18 cellular contexts compared by ENCODE assay signal in genomic region chr7:103877565-103877964, GRCh38.
A peak's percentile ranks its signal among the peaks of the same experiment; 100 is the strongest.
DNase-seq lines count a peak whose midpoint lies in the region; ATAC-seq and TF ChIP-seq lines count a peak whose summit lies in the region.
"Had no signal": no experiment of that assay in that cellular context is flagged by ENCODE, and none has a peak within 500 bp of the region (broad histone marks: within the 10 kb centered on the region; RNA-seq: fewer than 3 reads in every experiment).

No MANE protein-coding gene starts in this region.

- H3K4me2 ChIP-seq in SK-N-SH: no peak overlapping the region
- H3K4me2 ChIP-seq: BLaER1 treated with 17β-estradiol and CSF1 and Interleukin-3, amounts not matched to agents 10 nM and 100 nM had no signal

- peaks cover 0 to 4% of the 10 kb centered on the region in 2 experiments; a peak in 2 of 4 replicates for H3K4me1 ChIP-seq in SK-N-SH (ENCODE audit: control insufficient read depth in 1 of 2, insufficient read depth in 2 of 2, low read depth in 1 of 2, low read length in 1 of 2)
- H3K4me1 ChIP-seq: BLaER1 treated with 17β-estradiol and CSF1 and Interleukin-3, amounts not matched to agents 10 nM and 100 nM had no signal

- intact Hi-C loops in activated CD4-positive, alpha-beta T cell treated with anti-CD3 and anti-CD28 coated beads, Interleukin-2, amount 10 ng/mL, durations not matched to agents 24 days and 14 days (cut with micrococcal nuclease): no loop called here

- CTCF ChIA-PET in SK-N-SH (lab: Yijun Ruan, JAX): interaction anchor here (1.1 to 1.6 kb wide), 3 partner anchors 10 to 21 kb away, joined by 3 to 5 read pairs (median 4); no protein-coding TSS in a partner anchor

- TF ChIP-seq EP300 in SK-N-SH (IDR thresholded peaks at IDR 0.05; ENCODE audit: borderline replicate concordance in 1 of 2, low read depth in 1 of 2, low read length in 1 of 2): no peak

- POLR2A ChIA-PET in SK-N-SH (lab: Yijun Ruan, JAX): no interaction called here

- peaks cover 2% of the 10 kb centered on the region for H3K9me3 Mint-ChIP-seq in glutamatergic neuron (ENCODE audit: unreplicated experiment)
- H3K9me3 Mint-ChIP-seq in activated CD4-positive, alpha-beta T cell treated with anti-CD3 and anti-CD28 coated beads, Interleukin-2, amount 10 ng/mL, durations not matched to agents 24 days and 14 days: no peaks in the 10 kb centered on the region

- H3K9me2 ChIP-seq in SK-N-SH: no peaks in the 10 kb centered on the region

- TF ChIP-seq RAD21 in SK-N-SH (IDR thresholded peaks at IDR 0.05; ENCODE audit: low read length): no peak

- H4K20me1 ChIP-seq in SK-N-SH (ENCODE audit: insufficient read depth): no peaks in the 10 kb centered on the region
- H4K20me1 ChIP-seq: BLaER1 treated with 17β-estradiol and CSF1 and Interleukin-3, amounts not matched to agents 10 nM and 100 nM had no signal

- no peaks in the 10 kb centered on the region for H3K36me3 ChIP-seq in brain microvascular endothelial cell (replicated peaks)
- H3K36me3 ChIP-seq in SK-N-SH (replicated peaks in 1 of 2; ENCODE audit: control insufficient read depth in 1 of 2, insufficient read depth in 2 of 2, low read length in 1 of 2): no peaks in the 10 kb centered on the region
- H3K36me3 ChIP-seq: BLaER1 treated with 17β-estradiol and CSF1 and Interleukin-3, amounts not matched to agents 10 nM and 100 nM had no signal

- H3K27me3 Mint-ChIP-seq in glutamatergic neuron (ENCODE audit: unreplicated experiment): no peaks in the 10 kb centered on the region
- H3K27me3 Mint-ChIP-seq in activated CD4-positive, alpha-beta T cell treated with anti-CD3 and anti-CD28 coated beads, Interleukin-2, amount 10 ng/mL, durations not matched to agents 24 days and 14 days: no peaks in the 10 kb centered on the region
- H3K27me3 Mint-ChIP-seq: CD4-positive, CD25-positive, alpha-beta regulatory T cell had no signal

- no peak overlapping the region for H3K27ac ChIP-seq in 22Rv1
- H3K27ac ChIP-seq in brain microvascular endothelial cell: no peak overlapping the region
- H3K27ac ChIP-seq in SK-N-SH (ENCODE audit: low read depth in 2 of 2, low read length in 1 of 2): no peak overlapping the region
- H3K27ac ChIP-seq: BLaER1 treated with 17β-estradiol and CSF1 and Interleukin-3, amounts not matched to agents 10 nM and 100 nM; GM23248 had no signal

- TF ChIP-seq CTCF in 22Rv1 (IDR thresholded peaks at IDR 0.05) (0 out of 2 replicates have a peak, but pooled peaks have one; percentile 10), GM12873 (IDR thresholded peaks at IDR 0.05; ENCODE audit: insufficient read depth, low read depth, low read length, missing control alignments) (peak; percentile 17), brain microvascular endothelial cell (IDR thresholded peaks at IDR 0.05; ENCODE audit: low read depth, low read length, missing control alignments) (peak; percentile 28), glutamatergic neuron (IDR thresholded peaks at IDR 0.05; ENCODE audit: partially characterized antibody, unreplicated experiment) (peak; percentile 19), SK-N-SH (IDR thresholded peaks at IDR 0.05) (no peak; the same call in 1 of the 2 replicates)

- ATAC-seq in HG03442 (IDR thresholded peaks at IDR 0.05; ENCODE audit: unreplicated experiment): no peak

- peaks cover 4% of the 10 kb centered on the region for H3K36me3 Mint-ChIP-seq in glutamatergic neuron (ENCODE audit: unreplicated experiment)
- H3K36me3 Mint-ChIP-seq in activated CD4-positive, alpha-beta T cell treated with anti-CD3 and anti-CD28 coated beads, Interleukin-2, amount 10 ng/mL, durations not matched to agents 24 days and 14 days (ENCODE audit: low read depth): no peaks in the 10 kb centered on the region
- H3K36me3 Mint-ChIP-seq: CD4-positive, CD25-positive, alpha-beta regulatory T cell had no signal

- H3K79me2 ChIP-seq in SK-N-SH (ENCODE audit: insufficient read depth): no peaks in the 10 kb centered on the region

- no peak overlapping the region for H3K4me3 Mint-ChIP-seq in glutamatergic neuron (ENCODE audit: unreplicated experiment)
- H3K4me3 Mint-ChIP-seq in activated CD4-positive, alpha-beta T cell treated with anti-CD3 and anti-CD28 coated beads, Interleukin-2, amount 10 ng/mL, durations not matched to agents 24 days and 14 days: no peak overlapping the region
- H3K4me3 Mint-ChIP-seq: CD4-positive, CD25-positive, alpha-beta regulatory T cell; HFFc6 had no signal

- H3F3A ChIP-seq in SK-N-SH (replicated peaks; ENCODE audit: insufficient read depth): no peaks in the 10 kb centered on the region

- no peak overlapping the region for H3K9ac ChIP-seq in SK-N-SH
- H3K9ac ChIP-seq: BLaER1 treated with 17β-estradiol and CSF1 and Interleukin-3, amounts not matched to agents 10 nM and 100 nM; GM23248 had no signal

- 30% methylated on average over 3 of the region's 3 CpGs for WGBS in SK-N-SH (ENCODE audit: low lambda C conversion rate)

- H3K4me3 ChIP-seq in brain microvascular endothelial cell (ENCODE audit: low read depth, low read length): no peak overlapping the region
- H3K4me3 ChIP-seq in SK-N-SH (ENCODE audit: low read depth in 2 of 2, low read length in 1 of 2): no peak overlapping the region
- H3K4me3 ChIP-seq: BLaER1 treated with 17β-estradiol and CSF1 and Interleukin-3, amounts not matched to agents 10 nM and 100 nM; GM23248 had no signal

- H3K27ac Mint-ChIP-seq in glutamatergic neuron (ENCODE audit: unreplicated experiment): no peak overlapping the region
- no peak overlapping the region for H3K27ac Mint-ChIP-seq in activated CD4-positive, alpha-beta T cell treated with anti-CD3 and anti-CD28 coated beads, Interleukin-2, amount 10 ng/mL, durations not matched to agents 24 days and 14 days
- H3K27ac Mint-ChIP-seq: CD4-positive, CD25-positive, alpha-beta regulatory T cell; HFFc6 had no signal

- no peaks in the 10 kb centered on the region for H3K9me3 ChIP-seq in SK-N-SH
- H3K9me3 ChIP-seq: BLaER1 treated with 17β-estradiol and CSF1 and Interleukin-3, amounts not matched to agents 10 nM and 100 nM had no signal

- H3K4me1 Mint-ChIP-seq in glutamatergic neuron (ENCODE audit: low read depth, unreplicated experiment): peaks cover 13% of the 10 kb centered on the region
- H3K4me1 Mint-ChIP-seq in activated CD4-positive, alpha-beta T cell treated with anti-CD3 and anti-CD28 coated beads, Interleukin-2, amount 10 ng/mL, durations not matched to agents 24 days and 14 days: no peaks in the 10 kb centered on the region
- H3K4me1 Mint-ChIP-seq: CD4-positive, CD25-positive, alpha-beta regulatory T cell had no signal

- in situ Hi-C loops in brain microvascular endothelial cell (cut with HindIII; ENCODE audit: low pct_ligation_motif_present, low sequenced_read_pairs): no loop called here

- H2AFZ ChIP-seq in SK-N-SH (ENCODE audit: low read depth): no peak overlapping the region
- H2AFZ ChIP-seq: GM23248 had no signal

- no peak for DNase-seq in brain microvascular endothelial cell
- no peak for DNase-seq in glutamatergic neuron
- no peak for DNase-seq in activated CD4-positive, alpha-beta T cell treated with anti-CD3 and anti-CD28 coated beads, Interleukin-2, amount 10 ng/mL, durations not matched to agents 24 days and 14 days
- DNase-seq in T-helper 1 cell: no peak
- no peak for DNase-seq in SK-N-SH
- DNase-seq: 8988T; AML-193; Calu3; CD4-positive, CD25-positive, alpha-beta regulatory T cell; DMS 273 treated with DMSO at 0.1 percent for 48 hours; GM23248; H7; HFFc6; KBM-7 had no signal

- H3K27me3 ChIP-seq in brain microvascular endothelial cell (replicated peaks) (no peaks in the 10 kb centered on the region), SK-N-SH (ENCODE audit: insufficient read depth) (no peaks in the 10 kb centered on the region)
- H3K27me3 ChIP-seq: BLaER1 treated with 17β-estradiol and CSF1 and Interleukin-3, amounts not matched to agents 10 nM and 100 nM had no signal

TF ChIP-seq in SK-N-SH, 30 proteins besides CTCF, POLR2A, EP300 and RAD21 (continues in another document):
- no peak for TF ChIP-seq TCF12 (IDR thresholded peaks at IDR 0.05)
- no peak for TF ChIP-seq NFIC (IDR thresholded peaks at IDR 0.05; ENCODE audit: borderline replicate concordance)
- no peak for TF ChIP-seq MXI1 (IDR thresholded peaks at IDR 0.05; ENCODE audit: low read depth, low read length)
- TF ChIP-seq FOSL2 (IDR thresholded peaks at IDR 0.05; ENCODE audit: borderline replicate concordance, low read depth): no peak
- TF ChIP-seq GATA2 (CRISPR knock-in tag; IDR thresholded peaks at IDR 0.05): no peak
- TF ChIP-seq USF1 (IDR thresholded peaks at IDR 0.05; ENCODE audit: borderline replicate concordance, low read depth): no peak
- TF ChIP-seq SIN3A (IDR thresholded peaks at IDR 0.05; ENCODE audit: borderline replicate concordance, low read depth, low read length): no peak
- TF ChIP-seq PBX3 (IDR thresholded peaks at IDR 0.05): no peak
- TF ChIP-seq FOXJ3 (CRISPR knock-in tag; IDR thresholded peaks at IDR 0.05): no peak
- TF ChIP-seq JUND (IDR thresholded peaks at IDR 0.05): no peak
- no peak for TF ChIP-seq MAX (IDR thresholded peaks at IDR 0.05; ENCODE audit: low read depth)
